8 cellular contexts compared by ENCODE assay signal in the genomic region with DNA sequence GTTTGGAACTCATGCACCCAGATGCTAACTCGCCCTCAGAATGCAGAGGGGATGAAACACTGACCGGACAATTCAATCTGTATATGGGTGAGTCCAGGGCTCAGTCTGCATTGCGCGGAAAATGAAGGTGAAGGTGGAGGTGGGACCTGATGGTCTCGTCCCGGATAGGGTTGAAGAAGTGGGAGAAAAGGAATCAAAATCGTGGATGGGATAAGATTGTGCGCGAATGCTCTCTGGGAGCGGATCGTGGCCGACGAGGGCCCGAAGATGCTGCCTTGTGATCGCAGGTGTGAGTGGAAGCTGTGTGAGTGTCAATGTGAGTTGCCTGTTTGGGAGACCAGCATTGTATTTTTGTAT. TPM values are rescaled to one million over a fixed set of nuclear protein-coding genes. Genes with fewer than 3 reads are reported as not detected.
A peak's percentile ranks its signal among the peaks of the same experiment; 100 is the strongest.
DNase-seq lines count a peak whose midpoint lies in the region; ATAC-seq and TF ChIP-seq lines count a peak whose summit lies in the region.

No MANE protein-coding gene starts in this region.

- TF ChIP-seq CTCF in DND-41 (IDR thresholded peaks at IDR 0.05; ENCODE audit: borderline replicate concordance, extremely low read depth, low read length, poor library complexity, severe bottlenecking) (no peak), breast epithelium (IDR thresholded peaks at IDR 0.05) (no peak)

- H3K27me3 ChIP-seq in DND-41 (ENCODE audit: insufficient read depth, low read length, poor library complexity) (no peaks in the 10 kb centered on the region), breast epithelium (no peaks in the 10 kb centered on the region)

- H3K4me1 Mint-ChIP-seq in naive thymus-derived CD8-positive, alpha-beta T cell, result peaks cover 19 to 28% (median 26%) of the 10 kb centered on the region in 4 donors

- peaks cover 58% of the 10 kb centered on the region for H3K79me2 ChIP-seq in DND-41 (ENCODE audit: insufficient read depth, low read length)

- H3K36me3 ChIP-seq in DND-41 (ENCODE audit: insufficient read depth, low read length) (peaks cover 43% of the 10 kb centered on the region), breast epithelium (no peaks in the 10 kb centered on the region)

- H3K36me3 Mint-ChIP-seq in naive thymus-derived CD8-positive, alpha-beta T cell, result peaks cover 9 to 39% (median 14%) of the 10 kb centered on the region in 3 donors

- intact Hi-C loops in breast epithelium (cut with DNase I; ENCODE audit: low total_unique reads), result no loop called here

- peaks cover 0 to 76% (median 25%) of the 10 kb centered on the region in 9 donors for H3K9me3 Mint-ChIP-seq in naive thymus-derived CD8-positive, alpha-beta T cell

- POLR2A ChIA-PET in naive thymus-derived CD8-positive, alpha-beta T cell (lab: Charles Lee), result interaction anchor here (0.5 to 2.2 kb wide), 7 partner anchors 20 to 444 kb away, joined by 3 to 9 read pairs (median 4); partner anchors contain the start of genes ZNF345 and ZNF382

- H3K27ac Mint-ChIP-seq in naive thymus-derived CD8-positive, alpha-beta T cell, result peak overlapping the region; percentile 85 to 99 (median 94)

- peak overlapping the region; percentile 93 for H2AFZ ChIP-seq in DND-41 (ENCODE audit: low read depth, low read length)

- peak overlapping the region; percentile 68 for H3K9ac ChIP-seq in DND-41 (ENCODE audit: low read depth, low read length)

- no peak for TF ChIP-seq POLR2A in breast epithelium (IDR thresholded peaks at IDR 0.05)

- peak overlapping the region; percentile 91 to 100 (median 98) for H3K4me3 Mint-ChIP-seq in naive thymus-derived CD8-positive, alpha-beta T cell

- no peak; the same call in 2 of the 3 replicates for ATAC-seq in DND-41 (ENCODE audit: insufficient read depth, low read depth)
- ATAC-seq in HG03378 (IDR thresholded peaks at IDR 0.05; ENCODE audit: unreplicated experiment), result peak; percentile 7
- ATAC-seq in naive thymus-derived CD8-positive, alpha-beta T cell, result peak; percentile 19 to 37
- ATAC-seq in GM19463 (IDR thresholded peaks at IDR 0.05; ENCODE audit: unreplicated experiment), result no peak
- ATAC-seq in HG02840 (IDR thresholded peaks at IDR 0.05; ENCODE audit: low FRiP score, unreplicated experiment), result no peak
- ATAC-seq in GM18907 (IDR thresholded peaks at IDR 0.05; ENCODE audit: unreplicated experiment), result no peak
- ATAC-seq in HG03139 (IDR thresholded peaks at IDR 0.05; ENCODE audit: unreplicated experiment), result no peak

- H3K27me3 Mint-ChIP-seq in naive thymus-derived CD8-positive, alpha-beta T cell, result peaks cover 0 to 5% (median 0%) of the 10 kb centered on the region in 5 donors

- H3K4me3 ChIP-seq in DND-41 (ENCODE audit: low read depth in 1 of 2, low read length in 2 of 2) (peak overlapping the region; percentile 42 to 78), breast epithelium (peak overlapping the region; percentile 79 to 83 (median 80))

- no peak for DNase-seq in DND-41
- no peak for DNase-seq in breast epithelium (ENCODE audit: low spot score in 2 of 2)
- no peak for DNase-seq in naive thymus-derived CD8-positive, alpha-beta T cell

- peak overlapping the region; percentile 84 for H3K27ac ChIP-seq in DND-41 (ENCODE audit: low read length)
- H3K27ac ChIP-seq in breast epithelium, result peak overlapping the region; percentile 84

- no peaks in the 10 kb centered on the region for H4K20me1 ChIP-seq in DND-41 (ENCODE audit: insufficient read depth, low read length)

- H3K9me3 ChIP-seq in DND-41 (ENCODE audit: insufficient read depth, low read length, severe bottlenecking), result peaks cover 33% of the 10 kb centered on the region
- H3K9me3 ChIP-seq in breast epithelium, result peaks cover 23 to 29% of the 10 kb centered on the region in 2 donors

- peak overlapping the region; percentile 86 for H3K4me2 ChIP-seq in DND-41 (ENCODE audit: insufficient read depth, low read length)

- H3K4me1 ChIP-seq in DND-41 (ENCODE audit: insufficient read depth, low read length), result peaks cover 22% of the 10 kb centered on the region
- no peaks in the 10 kb centered on the region for H3K4me1 ChIP-seq in breast epithelium

RNA-seq across cellular contexts. Expression of gene ZNF850, which starts 0.6 kb away (rescaled TPM):
- 1 to 10 TPM; 2.3 to 8.5 (median 2.4) TPM for total RNA-seq in breast epithelium
- 1 to 10 TPM; 4.6 to 7.0 TPM for total RNA-seq in naive thymus-derived CD8-positive, alpha-beta T cell
- under 1 TPM; 0.40 to 0.93 (median 0.54) TPM for polyA plus RNA-seq in naive thymus-derived CD8-positive, alpha-beta T cell

Comparison
In these comparisons a context has a peak if more than half of its experiments do, and no peak if none do; other contexts are left out.
1. ATAC-seq: peak in HG03378 (single experiment) and naive thymus-derived CD8-positive, alpha-beta T cell (2 of 2); none in DND-41 (single experiment), GM19463 (single experiment), HG02840 (single experiment), GM18907 (single experiment) and HG03139 (single experiment).